ENCODE assay signal across 1 cellular context in genomic region chr13:41549491-41549890, GRCh38.
TF ChIP-seq lines count a peak whose summit lies in the region.

No MANE protein-coding gene starts in this region.

TF ChIP-seq in GM23338, 12 proteins besides CTCF, POLR2A, EP300 and RAD21 (continued from another document):
- no peak for TF ChIP-seq ZNF462 (CRISPR knock-in tag; IDR thresholded peaks at IDR 0.05)
- TF ChIP-seq EZH2phosphoT487 (IDR thresholded peaks at IDR 0.05; ENCODE audit: unreplicated experiment), result no peak
- no peak for TF ChIP-seq REST (IDR thresholded peaks at IDR 0.05; ENCODE audit: unreplicated experiment)
- no peak for TF ChIP-seq CREB1 (CRISPR knock-in tag; IDR thresholded peaks at IDR 0.05; ENCODE audit: low read depth)
